16 cellular contexts compared by ENCODE assay signal in genomic region chr10:88196298-88196697, GRCh38.
"Had no signal": no experiment of that assay in that cellular context is flagged by ENCODE, and none has a peak within 500 bp of the region (broad histone marks: within the 10 kb centered on the region; RNA-seq: fewer than 3 reads in every experiment).

No MANE protein-coding gene starts in this region.

- H3K36me3 ChIP-seq: WERI-Rb-1 had no signal

- H3K4me3 Mint-ChIP-seq: activated CD4-positive, alpha-beta T cell treated with anti-CD3 and anti-CD28 coated beads for 36 hours; activated CD8-positive, alpha-beta T cell treated with anti-CD3 and anti-CD28 coated beads for 36 hours; activated naive CD8-positive, alpha-beta T cell treated with anti-CD3 and anti-CD28 coated beads, Interleukin-2, amount 50 U/mL, for 24 hours; neural crest cell had no signal

- H3K4me3 ChIP-seq: coronary artery had no signal

- H3K27me3 Mint-ChIP-seq: activated CD4-positive, alpha-beta T cell treated with anti-CD3 and anti-CD28 coated beads for 36 hours; activated CD8-positive, alpha-beta T cell treated with anti-CD3 and anti-CD28 coated beads for 36 hours; activated naive CD8-positive, alpha-beta T cell treated with anti-CD3 and anti-CD28 coated beads, Interleukin-2, amount 50 U/mL, for 24 hours had no signal

- H3K27ac ChIP-seq: coronary artery, WERI-Rb-1 had no signal

- ATAC-seq: activated CD4-positive, alpha-beta T cell treated with anti-CD3 and anti-CD28 coated beads for 36 hours; activated CD8-positive, alpha-beta T cell treated with anti-CD3 and anti-CD28 coated beads for 36 hours; activated naive CD8-positive, alpha-beta T cell treated with anti-CD3 and anti-CD28 coated beads, Interleukin-2, amount 50 U/mL, for 24 hours; left colon; stimulated activated naive CD8-positive, alpha-beta T cell treated with anti-CD3 and anti-CD28 coated beads, Interleukin-15, Interleukin-2, amounts not matched to agents 100 U/mL and 50 U/mL, for 24 hours had no signal

- H3K27ac Mint-ChIP-seq: activated CD4-positive, alpha-beta T cell treated with anti-CD3 and anti-CD28 coated beads for 36 hours; activated CD8-positive, alpha-beta T cell treated with anti-CD3 and anti-CD28 coated beads for 36 hours; activated naive CD8-positive, alpha-beta T cell treated with anti-CD3 and anti-CD28 coated beads, Interleukin-2, amount 50 U/mL, for 24 hours had no signal

- H3K9me3 Mint-ChIP-seq: activated CD8-positive, alpha-beta T cell treated with anti-CD3 and anti-CD28 coated beads for 36 hours had no signal

- DNase-seq: activated CD4-positive, alpha-beta T cell treated with anti-CD3 and anti-CD28 coated beads for 36 hours; activated CD8-positive, alpha-beta memory T cell treated with anti-CD3 and anti-CD28 coated beads, Interleukin-2, amount 50 U/mL, for 48 hours; activated CD8-positive, alpha-beta T cell treated with anti-CD3 and anti-CD28 coated beads for 36 hours; activated naive CD4-positive, alpha-beta T cell; activated naive CD8-positive, alpha-beta T cell treated with anti-CD3 and anti-CD28 coated beads, Interleukin-2, amount 50 U/mL, for 24 hours; caudate nucleus; effector CD8-positive, alpha-beta T cell; left colon; mesenchymal stem cell; stimulated activated CD4-positive, alpha-beta T cell treated with anti-CD3 and anti-CD28 coated beads, Interleukin-4, amount 100 ng/mL, for 1 hour; stimulated activated CD8-positive, alpha-beta memory T cell treated with anti-CD3 and anti-CD28 coated beads, Interleukin-4, amount 100 ng/mL, for 48 hours; stimulated activated naive CD8-positive, alpha-beta T cell treated with anti-CD3 and anti-CD28 coated beads, Interleukin-15, Interleukin-2, amounts not matched to agents 100 U/mL and 50 U/mL, for 24 hours; T-helper 1 cell; WERI-Rb-1 had no signal
